ENCODE assay signal across 8 cellular contexts in genomic region chr12:57241556-57242310, GRCh38. TPM values are rescaled to one million over a fixed set of nuclear protein-coding genes. Genes with fewer than 3 reads are reported as not detected.
A peak's percentile ranks its signal among the peaks of the same experiment; 100 is the strongest.
DNase-seq lines count a peak whose midpoint lies in the region; ATAC-seq and TF ChIP-seq lines count a peak whose summit lies in the region.

No MANE protein-coding gene starts in this region.

- ATAC-seq in activated naive CD8-positive, alpha-beta T cell treated with anti-CD3 and anti-CD28 coated beads, Interleukin-2, amount 10 ng/mL, durations not matched to agents 7 days and 5 days (ENCODE audit: low read depth) = no peak
- ATAC-seq in HG03378 (IDR thresholded peaks at IDR 0.05; ENCODE audit: unreplicated experiment) (no peak), HG02759 (IDR thresholded peaks at IDR 0.05; ENCODE audit: unreplicated experiment) (no peak)

- H3K27me3 Mint-ChIP-seq in activated naive CD8-positive, alpha-beta T cell treated with anti-CD3 and anti-CD28 coated beads, Interleukin-2, amount 10 ng/mL, durations not matched to agents 7 days and 5 days = peaks cover 40% of the 10 kb centered on the region
- H3K27me3 Mint-ChIP-seq in neural progenitor cell (ENCODE audit: insufficient read depth, low read depth) (peaks cover 69% of the 10 kb centered on the region), endothelial cell (ENCODE audit: unreplicated experiment) (peaks cover 45% of the 10 kb centered on the region)

- H3K4me1 ChIP-seq in KMS-11 (ENCODE audit: low read depth, poor library complexity, severe bottlenecking) = peaks cover 59% of the 10 kb centered on the region
- H3K4me1 ChIP-seq in neural progenitor cell = peaks cover 46% of the 10 kb centered on the region

- H3K4me3 ChIP-seq in KMS-11 (IDR thresholded peaks at IDR 0.05; ENCODE audit: insufficient read depth, low read depth, low read length) (no peak overlapping the region), neural progenitor cell (peak overlapping the region; percentile 60)

- H3K4me3 Mint-ChIP-seq in activated naive CD8-positive, alpha-beta T cell treated with anti-CD3 and anti-CD28 coated beads, Interleukin-2, amount 10 ng/mL, durations not matched to agents 7 days and 5 days = peak overlapping the region; percentile 28
- H3K4me3 Mint-ChIP-seq in neural progenitor cell (peak overlapping the region; percentile 86), endothelial cell (ENCODE audit: unreplicated experiment) (no peak overlapping the region)

- H4K20me1 ChIP-seq in KMS-11 (ENCODE audit: insufficient read depth) (no peaks in the 10 kb centered on the region), neural progenitor cell (ENCODE audit: low read depth) (peaks cover 37% of the 10 kb centered on the region)

- no peaks in the 10 kb centered on the region for H3K36me3 ChIP-seq in KMS-11 (ENCODE audit: insufficient read depth)
- H3K36me3 ChIP-seq in neural progenitor cell = no peaks in the 10 kb centered on the region

- DNase-seq in DMS53 (lab: John Stamatoyannopoulos, UW) (peak; percentile 66), DMS53 treated with DMSO at 0.1 percent for 48 hours (lab: John Stamatoyannopoulos, UW; ENCODE audit: unreplicated experiment) (no peak), neural progenitor cell (ENCODE audit: low spot score) (no peak), endothelial cell (ENCODE audit: low spot score) (no peak)
- peak; percentile 33 for DNase-seq in activated naive CD8-positive, alpha-beta T cell treated with anti-CD3 and anti-CD28 coated beads, Interleukin-2, amount 10 ng/mL, durations not matched to agents 7 days and 5 days

- no peak overlapping the region for H3K27ac Mint-ChIP-seq in activated naive CD8-positive, alpha-beta T cell treated with anti-CD3 and anti-CD28 coated beads, Interleukin-2, amount 10 ng/mL, durations not matched to agents 7 days and 5 days
- H3K27ac Mint-ChIP-seq in neural progenitor cell (no peak overlapping the region), endothelial cell (ENCODE audit: unreplicated experiment) (no peak overlapping the region)

- H2AFZ ChIP-seq in KMS-11 (ENCODE audit: low read depth) (peak overlapping the region; percentile 81; the same call in 1 of the 2 replicates), neural progenitor cell (replicated peaks) (no peak overlapping the region)

- H3F3A ChIP-seq in neural progenitor cell (ENCODE audit: low read depth) = peaks cover 76% of the 10 kb centered on the region

- H3K27me3 ChIP-seq in KMS-11 (ENCODE audit: insufficient read depth, low read depth) (peaks cover 69% of the 10 kb centered on the region), neural progenitor cell (peaks cover 77% of the 10 kb centered on the region)

- H3K4me2 ChIP-seq in KMS-11 (peak overlapping the region; percentile 100; the same call in 1 of the 2 replicates), neural progenitor cell (peak overlapping the region; percentile 91)

- no peaks in the 10 kb centered on the region for H3K79me2 ChIP-seq in KMS-11 (ENCODE audit: insufficient read depth, low read depth)
- no peaks in the 10 kb centered on the region for H3K79me2 ChIP-seq in neural progenitor cell (ENCODE audit: low read depth)

- H3K9ac ChIP-seq in KMS-11 (no peak overlapping the region), neural progenitor cell (no peak overlapping the region)

- H3K9me3 Mint-ChIP-seq in activated naive CD8-positive, alpha-beta T cell treated with anti-CD3 and anti-CD28 coated beads, Interleukin-2, amount 10 ng/mL, durations not matched to agents 7 days and 5 days = no peaks in the 10 kb centered on the region
- H3K9me3 Mint-ChIP-seq in neural progenitor cell = no peaks in the 10 kb centered on the region
- H3K9me3 Mint-ChIP-seq in endothelial cell (ENCODE audit: unreplicated experiment) = no peaks in the 10 kb centered on the region

- no peak for TF ChIP-seq CTCF in KMS-11 (conservative IDR thresholded peaks at IDR 0.05; ENCODE audit: low read depth, low read length)
- TF ChIP-seq CTCF in neural progenitor cell (IDR thresholded peaks at IDR 0.05) = peak; percentile 3
- TF ChIP-seq CTCF in endothelial cell (IDR thresholded peaks at IDR 0.05; ENCODE audit: unreplicated experiment) = no peak

- peaks cover 51% of the 10 kb centered on the region for H3K4me1 Mint-ChIP-seq in activated naive CD8-positive, alpha-beta T cell treated with anti-CD3 and anti-CD28 coated beads, Interleukin-2, amount 10 ng/mL, durations not matched to agents 7 days and 5 days
- peaks cover 46% of the 10 kb centered on the region for H3K4me1 Mint-ChIP-seq in neural progenitor cell
- peaks cover 26% of the 10 kb centered on the region for H3K4me1 Mint-ChIP-seq in endothelial cell (ENCODE audit: unreplicated experiment)

- POLR2A ChIA-PET in activated naive CD8-positive, alpha-beta T cell treated with anti-CD3 and anti-CD28 coated beads, Interleukin-2, amount 10 ng/mL, durations not matched to agents 7 days and 5 days (lab: Charles Lee) = interaction anchor here (1.0 to 8.8 kb wide), 4 partner anchors 9 to 27 kb away, joined by 3 to 71 read pairs (median 30); partner anchors contain the start of gene SHMT2

- no peak overlapping the region for H3K27ac ChIP-seq in KMS-11
- H3K27ac ChIP-seq in neural progenitor cell = no peak overlapping the region

- no peaks in the 10 kb centered on the region for H3K9me3 ChIP-seq in neural progenitor cell (ENCODE audit: low read depth)

- H3K36me3 Mint-ChIP-seq in activated naive CD8-positive, alpha-beta T cell treated with anti-CD3 and anti-CD28 coated beads, Interleukin-2, amount 10 ng/mL, durations not matched to agents 7 days and 5 days = peaks cover 6% of the 10 kb centered on the region
- H3K36me3 Mint-ChIP-seq in neural progenitor cell (no peaks in the 10 kb centered on the region), endothelial cell (ENCODE audit: low read depth, unreplicated experiment) (peaks cover 15% of the 10 kb centered on the region)

RNA-seq across cellular contexts. Expression of gene STAC3, which starts 9.3 kb away (rescaled TPM):
- total RNA-seq in activated naive CD8-positive, alpha-beta T cell treated with anti-CD3 and anti-CD28 coated beads, Interleukin-2, amount 10 ng/mL, durations not matched to agents 7 days and 5 days = 10 to 100 TPM; 10.7 to 11.4 TPM
- 1.1 and 5.1 TPM in 2 replicates for total RNA-seq in neural progenitor cell (ENCODE audit: low replicate concordance)
- 3.3 TPM for total RNA-seq in endothelial cell (ENCODE audit: unreplicated experiment)

RNA-seq across cellular contexts. Expression of gene SHMT2, which starts 12.2 kb away (rescaled TPM):
- total RNA-seq in activated naive CD8-positive, alpha-beta T cell treated with anti-CD3 and anti-CD28 coated beads, Interleukin-2, amount 10 ng/mL, durations not matched to agents 7 days and 5 days = 100 to 1,000 TPM; 142 to 159 TPM
- total RNA-seq in neural progenitor cell (ENCODE audit: low replicate concordance) = 90.2 and 166 TPM in 2 replicates
- total RNA-seq in endothelial cell (ENCODE audit: unreplicated experiment) = 63.3 TPM

RNA-seq across cellular contexts. Expression of gene NXPH4, which starts 25.1 kb away (rescaled TPM):
- 1 to 10 TPM; 1.7 to 2.4 TPM for total RNA-seq in activated naive CD8-positive, alpha-beta T cell treated with anti-CD3 and anti-CD28 coated beads, Interleukin-2, amount 10 ng/mL, durations not matched to agents 7 days and 5 days
- 0.28 TPM in 1 of 2 replicates, not detected in the other for total RNA-seq in neural progenitor cell (ENCODE audit: low replicate concordance)
- not detected for total RNA-seq in endothelial cell (ENCODE audit: unreplicated experiment)

Comparison
In these comparisons a context has a peak if more than half of its experiments do, and no peak if none do; other contexts are left out.
1. DNase-seq: peak in DMS53 (single experiment) and activated naive CD8-positive, alpha-beta T cell treated with anti-CD3 and anti-CD28 coated beads, Interleukin-2, amount 10 ng/mL, durations not matched to agents 7 days and 5 days (single experiment); none in DMS53 treated with DMSO at 0.1 percent for 48 hours (single experiment), neural progenitor cell (single experiment) and endothelial cell (single experiment).